In genomic region chr21:41304068-41304720, GRCh38 we compare ENCODE assay signal across 25 cellular contexts. TPM values are rescaled to one million over a fixed set of nuclear protein-coding genes. Genes with fewer than 3 reads are reported as not detected.
"Had no signal": no experiment of that assay in that cellular context is flagged by ENCODE, and none has a peak within 500 bp of the region (broad histone marks: within the 10 kb centered on the region; RNA-seq: fewer than 3 reads in every experiment).

No MANE protein-coding gene starts in this region.

- H3K27me3 ChIP-seq: right lobe of liver had no signal

- H3K4me1 ChIP-seq: gastrocnemius medialis, parathyroid adenoma, right lobe of liver, transverse colon had no signal

- H3K9me3 ChIP-seq: gastrocnemius medialis, mucosa of descending colon, right lobe of liver had no signal

- H3K36me3 ChIP-seq: gastrocnemius medialis, right lobe of liver, transverse colon had no signal

- DNase-seq: cerebellar nuclear complex; dorsolateral prefrontal cortex; effector CD4-positive, alpha-beta T cell; foreskin fibroblast; gastrocnemius medialis; head of caudate nucleus; kidney; mucosa of descending colon; naive B cell; right lobe of liver; stimulated activated CD4-positive, alpha-beta T cell treated with anti-CD3 and anti-CD28 coated beads, Interleukin-12 subunit alpha, Interleukin-12 subunit beta, amount 100 ng/mL, for 4 hours; stimulated activated CD4-positive, alpha-beta T cell treated with anti-CD3 and anti-CD28 coated beads, Interleukin-1b, Interleukin-23, amount 100 ng/mL, for 48 hours; stimulated activated CD4-positive, alpha-beta T cell treated with anti-CD3 and anti-CD28 coated beads, Interleukin-4, amount 100 ng/mL, for 1 hour; stimulated activated CD8-positive, alpha-beta memory T cell treated with anti-CD3 and anti-CD28 coated beads, Interleukin-4, amount 100 ng/mL, for 48 hours; stimulated activated naive CD4-positive, alpha-beta T cell treated with Interleukin-2 at 50 U/mL for 16 hours; transverse colon had no signal

- H3K9ac ChIP-seq: parathyroid adenoma had no signal

- H3K79me2 ChIP-seq: hepatocyte, parathyroid adenoma had no signal

- H3K27ac ChIP-seq: dorsolateral prefrontal cortex, gastrocnemius medialis, hepatocyte, parathyroid adenoma, right lobe of liver, transverse colon had no signal

- H3K4me3 ChIP-seq: dorsolateral prefrontal cortex, gastrocnemius medialis, hepatocyte, lung, mucosa of descending colon, right lobe of liver, smooth muscle cell, transverse colon had no signal

- ATAC-seq: gastrocnemius medialis, left lobe of liver, mucosa of descending colon had no signal

- H2AFZ ChIP-seq: hepatocyte, parathyroid adenoma had no signal

- H3K4me2 ChIP-seq: hepatocyte, smooth muscle cell had no signal

RNA-seq across cellular contexts. Expression of gene FAM3B, which starts 12.4 kb away (rescaled TPM):
- total RNA-seq: gastrocnemius medialis; glomerular endothelial cell; natural killer cell treated with Interleukin-12 subunit alpha and Interleukin-12 subunit beta and Interleukin-15 and Interleukin-18, amount 100 ng/mL, for 72 hours; osteoblast; smooth muscle cell had no signal

RNA-seq across cellular contexts. Expression of gene MX2, which starts 57.6 kb away (rescaled TPM):
- total RNA-seq: neural crest cell had no signal
